In the genomic region with DNA sequence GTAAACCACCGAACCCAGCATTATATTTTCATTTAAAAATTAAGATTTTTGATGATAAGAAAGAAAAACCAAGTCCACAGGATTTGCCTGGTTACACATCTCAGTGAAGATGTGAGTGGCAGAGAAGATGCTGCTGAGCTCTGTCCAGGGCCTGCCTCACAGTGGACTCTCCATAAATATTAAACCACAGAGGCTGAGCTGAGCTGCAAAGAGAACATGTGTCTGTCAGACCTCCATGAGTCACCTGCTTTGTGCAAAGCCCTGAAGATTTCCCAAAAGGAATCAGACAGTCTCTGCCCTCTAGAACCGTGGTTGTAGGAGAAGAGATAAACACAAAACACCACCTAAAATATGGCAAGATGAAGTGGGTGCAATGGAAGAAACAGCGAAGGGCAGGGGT, we compare ENCODE assay signal across 1 cellular context.
TF ChIP-seq lines count a peak whose summit lies in the region.

No MANE protein-coding gene starts in this region.

TF ChIP-seq in endothelial cell of umbilical vein, 7 proteins besides CTCF, POLR2A, EP300 and RAD21 (continued from another document):
- no peak for TF ChIP-seq MYC (IDR thresholded peaks at IDR 0.05; ENCODE audit: low read depth, low read length)
